In the genomic region with DNA sequence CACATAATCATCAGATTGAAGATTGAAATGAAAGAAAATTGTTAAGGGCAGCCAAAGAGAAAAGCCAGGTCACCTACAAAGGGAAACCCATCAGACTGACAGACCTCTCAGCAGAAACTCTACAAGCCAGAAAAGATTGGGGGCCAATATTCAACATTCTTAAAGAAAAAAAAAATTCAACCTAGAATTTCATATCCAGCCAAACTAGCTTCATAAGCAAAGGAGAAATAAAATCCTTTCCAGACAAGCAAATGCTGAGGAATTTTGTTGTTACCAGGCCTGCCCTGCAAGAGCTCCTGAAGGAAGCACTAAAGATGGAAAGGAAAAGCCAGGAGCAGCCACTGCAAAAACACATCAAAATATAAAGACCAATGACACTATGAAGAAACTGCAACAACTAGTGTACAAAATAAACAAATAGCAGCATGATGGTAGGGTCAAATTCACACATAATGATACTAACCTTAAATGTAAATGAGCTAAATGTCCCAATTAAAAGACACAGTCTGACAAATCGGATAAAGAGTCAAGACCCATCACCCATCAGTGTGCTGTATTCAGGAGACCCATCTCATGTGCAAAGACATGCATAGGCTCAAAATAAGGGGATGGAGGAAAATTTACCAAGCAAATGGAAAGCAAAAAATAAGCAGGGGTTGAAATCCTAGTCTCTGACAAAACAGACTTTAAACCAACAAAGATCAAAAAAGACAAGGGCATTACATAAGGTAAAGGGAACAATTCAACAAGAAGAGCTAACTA, we compare ENCODE assay signal across 1 cellular context. TPM values are rescaled to one million over a fixed set of nuclear protein-coding genes. Genes with fewer than 3 reads are reported as not detected.
"Had no signal": no experiment of that assay in that cellular context is flagged by ENCODE, and none has a peak within 500 bp of the region (broad histone marks: within the 10 kb centered on the region; RNA-seq: fewer than 3 reads in every experiment).

No MANE protein-coding gene starts in this region.

RNA-seq across cellular contexts. Expression of gene HNMT, which starts 29.6 kb away (rescaled TPM):
- total RNA-seq: OCI-LY7 had no signal
